Comparison of ENCODE assay signal across 15 cellular contexts in genomic region chr1:160933305-160933704, GRCh38. TPM values are rescaled to one million over a fixed set of nuclear protein-coding genes. Genes with fewer than 3 reads are reported as not detected.
"Had no signal": no experiment of that assay in that cellular context is flagged by ENCODE, and none has a peak within 500 bp of the region (broad histone marks: within the 10 kb centered on the region; RNA-seq: fewer than 3 reads in every experiment).

No MANE protein-coding gene starts in this region.

RNA-seq across cellular contexts. Expression of gene ITLN2, which starts 21.3 kb away (rescaled TPM):
- total RNA-seq: activated B cell treated with CpG ODN at 0.5 μM for 24 hours; activated CD4-positive, alpha-beta memory T cell treated with anti-CD3 and anti-CD28 coated beads for 36 hours; activated CD4-positive, alpha-beta memory T cell treated with anti-CD3 and anti-CD28 coated beads, Interleukin-2, amount 10 ng/mL, durations not matched to agents 7 days and 5 days; activated CD4-positive, alpha-beta T cell treated with anti-CD3 and anti-CD28 coated beads for 36 hours; activated CD4-positive, alpha-beta T cell treated with anti-CD3 and anti-CD28 coated beads, Interleukin-2, amount 10 ng/mL, durations not matched to agents 24 days and 14 days; activated CD4-positive, alpha-beta T cell treated with anti-CD3 and anti-CD28 coated beads, Interleukin-2, amount 10 ng/mL, durations not matched to agents 7 days and 5 days; activated CD8-positive, alpha-beta memory T cell treated with anti-CD3 and anti-CD28 coated beads for 36 hours; activated CD8-positive, alpha-beta memory T cell treated with anti-CD3 and anti-CD28 coated beads, Interleukin-2, amount 10 ng/mL, durations not matched to agents 7 days and 5 days; activated CD8-positive, alpha-beta T cell treated with anti-CD3 and anti-CD28 coated beads for 36 hours; activated CD8-positive, alpha-beta T cell treated with anti-CD3 and anti-CD28 coated beads, Interleukin-2, amount 10 ng/mL, durations not matched to agents 7 days and 5 days; T-cell; T-helper 1 cell treated with Interleukin-12 subunit alpha and Interleukin-12 subunit beta and Interleukin-4 antibody, amounts not matched to agents 30 ng/mL and 1 ng/mL, for 36 hours; T-helper 17 cell; T-helper 2 cell treated with Interferon-gamma antibody and Interleukin-4, amounts not matched to agents 100 ng/mL and 5 ng/mL, for 36 hours had no signal

RNA-seq across cellular contexts. Expression of gene ITLN1, which starts 48.3 kb away (rescaled TPM):
- total RNA-seq: activated B cell treated with CpG ODN at 0.5 μM for 24 hours; activated CD4-positive, alpha-beta memory T cell treated with anti-CD3 and anti-CD28 coated beads for 36 hours; activated CD4-positive, alpha-beta memory T cell treated with anti-CD3 and anti-CD28 coated beads, Interleukin-2, amount 10 ng/mL, durations not matched to agents 7 days and 5 days; activated CD4-positive, alpha-beta T cell treated with anti-CD3 and anti-CD28 coated beads for 36 hours; activated CD4-positive, alpha-beta T cell treated with anti-CD3 and anti-CD28 coated beads, Interleukin-2, amount 10 ng/mL, durations not matched to agents 24 days and 14 days; activated CD4-positive, alpha-beta T cell treated with anti-CD3 and anti-CD28 coated beads, Interleukin-2, amount 10 ng/mL, durations not matched to agents 7 days and 5 days; activated CD8-positive, alpha-beta memory T cell treated with anti-CD3 and anti-CD28 coated beads for 36 hours; activated CD8-positive, alpha-beta memory T cell treated with anti-CD3 and anti-CD28 coated beads, Interleukin-2, amount 10 ng/mL, durations not matched to agents 7 days and 5 days; activated CD8-positive, alpha-beta T cell treated with anti-CD3 and anti-CD28 coated beads for 36 hours; activated CD8-positive, alpha-beta T cell treated with anti-CD3 and anti-CD28 coated beads, Interleukin-2, amount 10 ng/mL, durations not matched to agents 7 days and 5 days; T-cell; T-helper 1 cell treated with Interleukin-12 subunit alpha and Interleukin-12 subunit beta and Interleukin-4 antibody, amounts not matched to agents 30 ng/mL and 1 ng/mL, for 36 hours; T-helper 17 cell; T-helper 2 cell treated with Interferon-gamma antibody and Interleukin-4, amounts not matched to agents 100 ng/mL and 5 ng/mL, for 36 hours; WTC11 had no signal
